In genomic region chr2:159904127-159904564, GRCh38 we compare ENCODE assay signal across 8 cellular contexts. TPM values are rescaled to one million over a fixed set of nuclear protein-coding genes. Genes with fewer than 3 reads are reported as not detected.
DNase-seq lines count a peak whose midpoint lies in the region; ATAC-seq and TF ChIP-seq lines count a peak whose summit lies in the region.

No MANE protein-coding gene starts in this region.

- peaks cover 26% of the 10 kb centered on the region for H3K36me3 ChIP-seq in OCI-LY3 (replicated peaks; ENCODE audit: low read depth, low read length)
- H3K36me3 ChIP-seq in ascending aorta = no peaks in the 10 kb centered on the region

- DNase-seq in GM13976 (ENCODE audit: low spot score) (peak; percentile 64), ascending aorta (ENCODE audit: low spot score in 2 of 2) (no peak), left lobe of liver (ENCODE audit: low spot score) (no peak), middle frontal gyrus (ENCODE audit: extremely low spot score, low spot score) (no peak), COR-L47 (lab: John Stamatoyannopoulos, UW) (no peak)
- DNase-seq in stimulated activated CD8-positive, alpha-beta memory T cell treated with anti-CD3 and anti-CD28 coated beads, Interleukin-4, amount 100 ng/mL, for 1 hour (ENCODE audit: low read depth in 2 of 2, low spot score in 1 of 2) = peak; percentile 7 to 20

- peaks cover 52% of the 10 kb centered on the region for H3K79me2 ChIP-seq in OCI-LY3 (ENCODE audit: low read length)

- ATAC-seq in HG02571 (IDR thresholded peaks at IDR 0.05; ENCODE audit: unreplicated experiment) = peak; percentile 30
- ATAC-seq in left lobe of liver = peak; percentile 34

- in situ Hi-C loops in GM13976 (cut with MboI; ENCODE audit: low sequenced_read_pairs, unreplicated experiment) = no loop called here

- H3K4me1 ChIP-seq in OCI-LY3 (ENCODE audit: low read length) = peaks cover 47% of the 10 kb centered on the region
- no peaks in the 10 kb centered on the region for H3K4me1 ChIP-seq in ascending aorta

- H3K9me3 ChIP-seq in OCI-LY3 (ENCODE audit: insufficient read depth, low read length) (no peaks in the 10 kb centered on the region), ascending aorta (no peaks in the 10 kb centered on the region)

- H4K20me1 ChIP-seq in OCI-LY3 (ENCODE audit: insufficient read depth, low read length) = no peaks in the 10 kb centered on the region

- peak overlapping the region; percentile 97 for H3K9ac ChIP-seq in OCI-LY3 (ENCODE audit: low read length)

- intact Hi-C loops in ascending aorta (cut with DNase I) = no loop called here

- H3K4me3 ChIP-seq in OCI-LY3 (ENCODE audit: low read length) (peak overlapping the region; percentile 93), ascending aorta (peak overlapping the region; percentile 54 to 71)

- peak overlapping the region; percentile 86 for H3K4me2 ChIP-seq in OCI-LY3 (ENCODE audit: low read length)

- H2AFZ ChIP-seq in OCI-LY3 (ENCODE audit: low read depth, low read length) = peak overlapping the region; percentile 33; the same call in 1 of the 2 replicates

- H3K27me3 ChIP-seq in OCI-LY3 (ENCODE audit: low read depth, low read length) = no peaks in the 10 kb centered on the region
- H3K27me3 ChIP-seq in ascending aorta = no peaks in the 10 kb centered on the region

- H3K27ac ChIP-seq in OCI-LY3 (ENCODE audit: low read length) (peak overlapping the region; percentile 90), ascending aorta (peak overlapping the region in 1 of 2 donors; percentile 52)

- TF ChIP-seq CTCF in GM13976 (IDR thresholded peaks at IDR 0.05; ENCODE audit: borderline replicate concordance, control extremely low read depth, extremely low read depth, insufficient read depth, missing control alignments) (no peak), OCI-LY3 (IDR thresholded peaks at IDR 0.05; ENCODE audit: low read depth, low read length) (no peak), ascending aorta (IDR thresholded peaks at IDR 0.05) (no peak)

RNA-seq across cellular contexts. Expression of gene LY75, which starts 0.4 kb away (rescaled TPM):
- total RNA-seq in ascending aorta (0.11 TPM), left lobe of liver (0.68 TPM)

Comparison
In these comparisons a context has a peak if more than half of its experiments do, and no peak if none do; other contexts are left out.
1. DNase-seq: peak in GM13976 (single experiment) and stimulated activated CD8-positive, alpha-beta memory T cell treated with anti-CD3 and anti-CD28 coated beads, Interleukin-4, amount 100 ng/mL, for 1 hour (2 of 2); none in ascending aorta (0 of 2), left lobe of liver (single experiment), middle frontal gyrus (single experiment) and COR-L47 (single experiment).